ENCODE assay signal across 11 cellular contexts in genomic region chr4:125833-126232, GRCh38. TPM values are rescaled to one million over a fixed set of nuclear protein-coding genes. Genes with fewer than 3 reads are reported as not detected.
DNase-seq lines count a peak whose midpoint lies in the region; ATAC-seq, FAIRE-seq and TF ChIP-seq lines count a peak whose summit lies in the region.
"Had no signal": no experiment of that assay in that cellular context is flagged by ENCODE, and none has a peak within 500 bp of the region (broad histone marks: within the 10 kb centered on the region; RNA-seq: fewer than 3 reads in every experiment).

No MANE protein-coding gene starts in this region.

- FAIRE-seq in kidney (lab: Jason Lieb, UNC), result no peak
- FAIRE-seq in GM19239 (lab: Jason Lieb, UNC), result no peak
- FAIRE-seq: frontal cortex, G401.6 had no signal

- H3K9ac ChIP-seq in kidney (ENCODE audit: low read length in 2 of 2), result peak overlapping the region; percentile 8 to 76

- H3K27me3 Mint-ChIP-seq in activated T-cell treated with anti-CD3 and anti-CD28 coated beads, Interleukin-2, amount 50 U/mL, for 4 hours (ENCODE audit: low read depth), result no peaks in the 10 kb centered on the region
- H3K27me3 Mint-ChIP-seq in activated naive CD8-positive, alpha-beta T cell treated with anti-CD3 and anti-CD28 coated beads, Interleukin-2, amount 50 U/mL, for 24 hours, result no peaks in the 10 kb centered on the region

- H3K9me3 ChIP-seq in kidney (ENCODE audit: control insufficient read depth in 1 of 2, low read length in 2 of 2) (no peaks in the 10 kb centered on the region), thyroid gland (no peaks in the 10 kb centered on the region)

- DNase-seq in activated T-cell treated with anti-CD3 and anti-CD28 coated beads, Interleukin-2, amount 50 U/mL, for 4 hours, result no peak
- no peak for DNase-seq in activated T-cell treated with anti-CD3 and anti-CD28 coated beads, Interleukin-2, amount 50 U/mL, for 1 hour
- no peak for DNase-seq in activated naive CD8-positive, alpha-beta T cell treated with anti-CD3 and anti-CD28 coated beads, Interleukin-2, amount 50 U/mL, for 24 hours
- DNase-seq in kidney, result no peak
- peak; percentile 32 to 38 for DNase-seq in thyroid gland
- no peak for DNase-seq in GM19239 (ENCODE audit: insufficient read length, low spot score)
- no peak for DNase-seq in NCI-H1417 (lab: John Stamatoyannopoulos, UW)
- no peak for DNase-seq in A172 (ENCODE audit: low spot score)
- DNase-seq: NCI-H1694 had no signal

- H3K27ac ChIP-seq in kidney (ENCODE audit: low read depth in 2 of 2, low read length in 2 of 2) (peak overlapping the region in 1 of 2 donors; percentile 33), thyroid gland (peak overlapping the region in 2 of 3 donors; percentile 78 to 92)

- H3K9me3 Mint-ChIP-seq in activated T-cell treated with anti-CD3 and anti-CD28 coated beads, Interleukin-2, amount 50 U/mL, for 4 hours, result peaks cover 16% of the 10 kb centered on the region
- H3K9me3 Mint-ChIP-seq in activated naive CD8-positive, alpha-beta T cell treated with anti-CD3 and anti-CD28 coated beads, Interleukin-2, amount 50 U/mL, for 24 hours, result peaks cover 31% of the 10 kb centered on the region

- H3K4me3 ChIP-seq in kidney (ENCODE audit: low read length in 2 of 2) (peak overlapping the region; percentile 65 to 97), thyroid gland (replicated peaks in 1 of 3) (peak overlapping the region in 2 of 3 donors; percentile 49 to 88)

- peaks cover 26% of the 10 kb centered on the region for H3K36me3 Mint-ChIP-seq in activated T-cell treated with anti-CD3 and anti-CD28 coated beads, Interleukin-2, amount 50 U/mL, for 4 hours (ENCODE audit: insufficient read depth)
- H3K36me3 Mint-ChIP-seq in activated naive CD8-positive, alpha-beta T cell treated with anti-CD3 and anti-CD28 coated beads, Interleukin-2, amount 50 U/mL, for 24 hours (ENCODE audit: low read depth), result peaks cover 67% of the 10 kb centered on the region

- ATAC-seq in activated T-cell treated with anti-CD3 and anti-CD28 coated beads, Interleukin-2, amount 50 U/mL, for 4 hours, result no peak
- ATAC-seq in activated naive CD8-positive, alpha-beta T cell treated with anti-CD3 and anti-CD28 coated beads, Interleukin-2, amount 50 U/mL, for 24 hours, result no peak

- no peaks in the 10 kb centered on the region for H3K27me3 ChIP-seq in thyroid gland

- TF ChIP-seq CTCF in kidney (IDR thresholded peaks at IDR 0.05; ENCODE audit: borderline replicate concordance, extremely low read depth, insufficient read depth) (no peak), thyroid gland (IDR thresholded peaks at IDR 0.05) (no peak)

- H3K4me1 Mint-ChIP-seq in activated T-cell treated with anti-CD3 and anti-CD28 coated beads, Interleukin-2, amount 50 U/mL, for 4 hours (ENCODE audit: low read depth), result peaks cover 27% of the 10 kb centered on the region
- peaks cover 28% of the 10 kb centered on the region for H3K4me1 Mint-ChIP-seq in activated naive CD8-positive, alpha-beta T cell treated with anti-CD3 and anti-CD28 coated beads, Interleukin-2, amount 50 U/mL, for 24 hours

- 57 to 58% methylated on average over 5 of the region's 5 CpGs for WGBS in thyroid gland, 2 donors

- intact Hi-C loops in kidney (cut with DNase I), result no loop called here
- intact Hi-C loops in thyroid gland (cut with DNase I), result no loop called here

- H3K4me3 Mint-ChIP-seq in activated T-cell treated with anti-CD3 and anti-CD28 coated beads, Interleukin-2, amount 50 U/mL, for 4 hours, result peak overlapping the region; percentile 91
- peak overlapping the region; percentile 95 for H3K4me3 Mint-ChIP-seq in activated naive CD8-positive, alpha-beta T cell treated with anti-CD3 and anti-CD28 coated beads, Interleukin-2, amount 50 U/mL, for 24 hours

- no peak for TF ChIP-seq POLR2A in thyroid gland (IDR thresholded peaks at IDR 0.05)

- peaks cover 0 to 14% of the 10 kb centered on the region in 2 donors for H3K36me3 ChIP-seq in kidney (ENCODE audit: control insufficient read depth in 1 of 2, insufficient read depth in 2 of 2, low read length in 2 of 2)
- no peaks in the 10 kb centered on the region for H3K36me3 ChIP-seq in thyroid gland

- H3K27ac Mint-ChIP-seq in activated naive CD8-positive, alpha-beta T cell treated with anti-CD3 and anti-CD28 coated beads, Interleukin-2, amount 50 U/mL, for 24 hours, result peak overlapping the region; percentile 96

- H3K4me1 ChIP-seq in kidney (ENCODE audit: control insufficient read depth in 1 of 2, insufficient read depth in 1 of 2, low read depth in 1 of 2, low read length in 2 of 2), result peaks cover 6 to 12% of the 10 kb centered on the region in 2 donors
- H3K4me1 ChIP-seq in thyroid gland, result peaks cover 10% of the 10 kb centered on the region in 2 donors

RNA-seq across cellular contexts. Expression of gene ZNF718, which starts 1.5 kb away (rescaled TPM):
- total RNA-seq in activated T-cell treated with anti-CD3 and anti-CD28 coated beads, Interleukin-2, amount 50 U/mL, for 4 hours, result 1 to 10 TPM; 4.5 to 6.4 (median 5.7) TPM
- 10.3 TPM for total RNA-seq in kidney
- 1.7 TPM for polyA plus RNA-seq in kidney (ENCODE audit: insufficient read depth, low read depth, low replicate concordance)
- total RNA-seq in thyroid gland, result 10 to 100 TPM; 13.7 to 30.4 (median 23.4) TPM
- not detected in 2 replicates for total RNA-seq in A172 (2014; rRNA removed; shearing (Covaris generic))

Comparison
In these comparisons a context has a peak if more than half of its experiments do, and no peak if none do; other contexts are left out.
1. DNase-seq: peak in thyroid gland (2 of 2); none in activated T-cell treated with anti-CD3 and anti-CD28 coated beads, Interleukin-2, amount 50 U/mL, for 4 hours (single experiment), activated T-cell treated with anti-CD3 and anti-CD28 coated beads, Interleukin-2, amount 50 U/mL, for 1 hour (single experiment), activated naive CD8-positive, alpha-beta T cell treated with anti-CD3 and anti-CD28 coated beads, Interleukin-2, amount 50 U/mL, for 24 hours (single experiment), kidney (single experiment), GM19239 (single experiment), NCI-H1417 (0 of 3) and A172 (single experiment).